7 cellular contexts compared by ENCODE assay signal in genomic region chr16:4052801-4053662, GRCh38.
DNase-seq lines count a peak whose midpoint lies in the region; ATAC-seq, FAIRE-seq and TF ChIP-seq lines count a peak whose summit lies in the region.

No MANE protein-coding gene starts in this region.

- H3K18ac ChIP-seq in mesendoderm (ENCODE audit: low read length) = no peak overlapping the region

- no peaks in the 10 kb centered on the region for H3K4me1 ChIP-seq in mesendoderm (ENCODE audit: control insufficient read depth, low read depth, low read length)

- H3K79me2 ChIP-seq in mesendoderm (ENCODE audit: control insufficient read depth, insufficient read depth, low read length) = no peaks in the 10 kb centered on the region

- no peak overlapping the region for H4K5ac ChIP-seq in mesendoderm (ENCODE audit: low read length)

- H2BK15ac ChIP-seq in mesendoderm (replicated peaks; ENCODE audit: low read depth) = no peak overlapping the region

- no peak overlapping the region for H3K27ac ChIP-seq in mesendoderm (ENCODE audit: low read depth, low read length)

- TF ChIP-seq CTCF in NB4 (IDR thresholded peaks at IDR 0.05; ENCODE audit: low read depth, low read length) = no peak

- H3K4me2 ChIP-seq in mesendoderm (ENCODE audit: low read length) = no peak overlapping the region

- no peak overlapping the region for H3K56ac ChIP-seq in mesendoderm (ENCODE audit: low read length)

- no peak for TF ChIP-seq POLR2A in NB4 (IDR thresholded peaks at IDR 0.05; ENCODE audit: extremely low read depth, insufficient read length)

- no peak overlapping the region for H4K8ac ChIP-seq in mesendoderm (ENCODE audit: low read depth, low read length)

- no peak overlapping the region for H2BK120ac ChIP-seq in mesendoderm (ENCODE audit: low read depth, low read length)

- no peak for FAIRE-seq in frontal cortex (lab: Jason Lieb, UNC)

- WGBS in mesendoderm (ENCODE audit: extremely low coverage, insufficient coverage, low lambda C conversion rate) = no CpG with 5 or more reads among the region's 31 CpGs

- H3K4ac ChIP-seq in mesendoderm (ENCODE audit: low read depth, low read length) = no peak overlapping the region

- peak overlapping the region; percentile 51 for H3K4me3 ChIP-seq in NB4 (ENCODE audit: low read depth, low read length)
- no peak overlapping the region for H3K4me3 ChIP-seq in mesendoderm (ENCODE audit: low read length)

- peak; percentile 88 for DNase-seq in NB4 (ENCODE audit: low read depth)
- peak; percentile 77 for DNase-seq in SIG-M5 treated with dmso at 0.1 percent for 504 hours (lab: John Stamatoyannopoulos, UW; ENCODE audit: unreplicated experiment)
- DNase-seq in frontal cortex (ENCODE audit: low spot score in 2 of 2) = peak; percentile 38 to 56
- DNase-seq in renal cortical epithelial cell (ENCODE audit: low read depth) = peak; percentile 45
- no peak for DNase-seq in mesendoderm
- no peak for DNase-seq in HT-29 (ENCODE audit: low spot score)

- H3K79me1 ChIP-seq in mesendoderm (ENCODE audit: low read length) = no peaks in the 10 kb centered on the region

- no peak for ATAC-seq in SK-N-SH treated with all-trans-retinoic acid at 6 μM for 48 hours

- no peak overlapping the region for H2AK5ac ChIP-seq in mesendoderm (ENCODE audit: low read length)

- H3K36me3 ChIP-seq in mesendoderm (ENCODE audit: control insufficient read depth, insufficient read depth, low read length) = no peaks in the 10 kb centered on the region

- no peak overlapping the region for H3K9ac ChIP-seq in mesendoderm (ENCODE audit: low read length)

- H2BK5ac ChIP-seq in mesendoderm (ENCODE audit: low read length) = no peak overlapping the region

- H3K23ac ChIP-seq in mesendoderm (ENCODE audit: low read length) = no peak overlapping the region

- no peaks in the 10 kb centered on the region for H3K27me3 ChIP-seq in mesendoderm (ENCODE audit: insufficient read depth, low read length, poor library complexity)

TF ChIP-seq in SK-N-SH treated with all-trans-retinoic acid at 6 μM for 48 hours, 23 proteins besides CTCF, POLR2A, EP300 and RAD21:
- TF ChIP-seq GLIS3 (CRISPR knock-in tag; IDR thresholded peaks at IDR 0.05) (no peak), RARB (CRISPR knock-in tag; IDR thresholded peaks at IDR 0.05) (no peak), PPARA (CRISPR knock-in tag; IDR thresholded peaks at IDR 0.05; ENCODE audit: borderline replicate concordance) (no peak), TSHZ2 (CRISPR knock-in tag; IDR thresholded peaks at IDR 0.05) (no peak), OSR1 (CRISPR knock-in tag; IDR thresholded peaks at IDR 0.05) (no peak), ISL1 (CRISPR knock-in tag; IDR thresholded peaks at IDR 0.05) (no peak), TOX (CRISPR knock-in tag; IDR thresholded peaks at IDR 0.05; ENCODE audit: borderline replicate concordance) (no peak), ARNTL (CRISPR knock-in tag; IDR thresholded peaks at IDR 0.05; ENCODE audit: borderline replicate concordance, low read depth) (no peak)
- TF ChIP-seq, protein P1, sequence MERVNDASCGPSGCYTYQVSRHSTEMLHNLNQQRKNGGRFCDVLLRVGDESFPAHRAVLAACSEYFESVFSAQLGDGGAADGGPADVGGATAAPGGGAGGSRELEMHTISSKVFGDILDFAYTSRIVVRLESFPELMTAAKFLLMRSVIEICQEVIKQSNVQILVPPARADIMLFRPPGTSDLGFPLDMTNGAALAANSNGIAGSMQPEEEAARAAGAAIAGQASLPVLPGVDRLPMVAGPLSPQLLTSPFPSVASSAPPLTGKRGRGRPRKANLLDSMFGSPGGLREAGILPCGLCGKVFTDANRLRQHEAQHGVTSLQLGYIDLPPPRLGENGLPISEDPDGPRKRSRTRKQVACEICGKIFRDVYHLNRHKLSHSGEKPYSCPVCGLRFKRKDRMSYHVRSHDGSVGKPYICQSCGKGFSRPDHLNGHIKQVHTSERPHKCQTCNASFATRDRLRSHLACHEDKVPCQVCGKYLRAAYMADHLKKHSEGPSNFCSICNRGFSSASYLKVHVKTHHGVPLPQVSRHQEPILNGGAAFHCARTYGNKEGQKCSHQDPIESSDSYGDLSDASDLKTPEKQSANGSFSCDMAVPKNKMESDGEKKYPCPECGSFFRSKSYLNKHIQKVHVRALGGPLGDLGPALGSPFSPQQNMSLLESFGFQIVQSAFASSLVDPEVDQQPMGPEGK (CRISPR knock-in tag; IDR thresholded peaks at IDR 0.05; ENCODE audit: borderline replicate concordance) = no peak
- TF ChIP-seq, protein P2, sequence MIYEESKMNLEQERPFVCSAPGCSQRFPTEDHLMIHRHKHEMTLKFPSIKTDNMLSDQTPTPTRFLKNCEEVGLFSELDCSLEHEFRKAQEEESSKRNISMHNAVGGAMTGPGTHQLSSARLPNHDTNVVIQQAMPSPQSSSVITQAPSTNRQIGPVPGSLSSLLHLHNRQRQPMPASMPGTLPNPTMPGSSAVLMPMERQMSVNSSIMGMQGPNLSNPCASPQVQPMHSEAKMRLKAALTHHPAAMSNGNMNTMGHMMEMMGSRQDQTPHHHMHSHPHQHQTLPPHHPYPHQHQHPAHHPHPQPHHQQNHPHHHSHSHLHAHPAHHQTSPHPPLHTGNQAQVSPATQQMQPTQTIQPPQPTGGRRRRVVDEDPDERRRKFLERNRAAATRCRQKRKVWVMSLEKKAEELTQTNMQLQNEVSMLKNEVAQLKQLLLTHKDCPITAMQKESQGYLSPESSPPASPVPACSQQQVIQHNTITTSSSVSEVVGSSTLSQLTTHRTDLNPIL (CRISPR knock-in tag; IDR thresholded peaks at IDR 0.05; ENCODE audit: low read depth) = no peak

Comparison
In these comparisons a context has a peak if more than half of its experiments do, and no peak if none do; other contexts are left out.
1. DNase-seq: peak in NB4 (single experiment), SIG-M5 treated with dmso at 0.1 percent for 504 hours (single experiment), frontal cortex (2 of 2) and renal cortical epithelial cell (single experiment); none in mesendoderm (single experiment) and HT-29 (single experiment).